Comparison of ENCODE assay signal across 8 cellular contexts in the genomic region with DNA sequence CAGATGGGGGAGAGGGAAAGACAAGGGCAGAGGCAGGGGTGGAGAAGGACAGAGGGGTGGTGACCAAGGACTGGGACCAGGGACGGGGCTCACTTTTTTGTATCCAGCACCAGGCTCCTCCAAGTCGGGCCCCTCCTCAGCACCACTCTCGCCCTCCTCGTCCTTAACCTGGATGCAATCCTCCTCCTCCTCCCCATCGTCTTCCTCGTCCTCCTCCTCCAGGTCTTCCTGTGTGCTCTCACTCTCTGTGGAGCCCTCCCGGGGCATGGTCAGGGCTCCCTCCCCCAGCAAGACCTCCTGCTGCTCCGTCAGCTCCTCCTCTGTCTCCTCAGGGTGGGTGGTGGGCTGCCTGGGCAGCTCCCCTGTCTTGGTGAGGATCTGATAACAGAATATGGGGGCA. TPM values are rescaled to one million over a fixed set of nuclear protein-coding genes. Genes with fewer than 3 reads are reported as not detected.
A peak's percentile ranks its signal among the peaks of the same experiment; 100 is the strongest.
DNase-seq lines count a peak whose midpoint lies in the region; ATAC-seq and TF ChIP-seq lines count a peak whose summit lies in the region.
"Had no signal": no experiment of that assay in that cellular context is flagged by ENCODE, and none has a peak within 500 bp of the region (broad histone marks: within the 10 kb centered on the region; RNA-seq: fewer than 3 reads in every experiment).

No MANE protein-coding gene starts in this region.

- no peak for ATAC-seq in activated naive CD8-positive, alpha-beta T cell treated with anti-CD3 and anti-CD28 coated beads, Interleukin-2, amount 50 U/mL, for 24 hours
- ATAC-seq in foreskin keratinocyte (no peak), HG03442 (IDR thresholded peaks at IDR 0.05; ENCODE audit: unreplicated experiment) (no peak), HG03139 (IDR thresholded peaks at IDR 0.05; ENCODE audit: unreplicated experiment) (no peak)

- peak overlapping the region; percentile 96 for H3K27ac ChIP-seq in foreskin keratinocyte
- peak overlapping the region; percentile 16 for H3K27ac ChIP-seq in tibial artery
- H3K27ac ChIP-seq: C4-2B had no signal

- H3K36me3 Mint-ChIP-seq in activated naive CD8-positive, alpha-beta T cell treated with anti-CD3 and anti-CD28 coated beads for 36 hours = peaks cover 9% of the 10 kb centered on the region
- peaks cover 2% of the 10 kb centered on the region for H3K36me3 Mint-ChIP-seq in activated naive CD8-positive, alpha-beta T cell treated with anti-CD3 and anti-CD28 coated beads, Interleukin-2, amount 50 U/mL, for 24 hours (ENCODE audit: low read depth)

- no peaks in the 10 kb centered on the region for H3K9me3 Mint-ChIP-seq in activated naive CD8-positive, alpha-beta T cell treated with anti-CD3 and anti-CD28 coated beads for 36 hours
- no peaks in the 10 kb centered on the region for H3K9me3 Mint-ChIP-seq in activated naive CD8-positive, alpha-beta T cell treated with anti-CD3 and anti-CD28 coated beads, Interleukin-2, amount 50 U/mL, for 24 hours

- peak overlapping the region; percentile 51 for H3K27ac Mint-ChIP-seq in activated naive CD8-positive, alpha-beta T cell treated with anti-CD3 and anti-CD28 coated beads for 36 hours
- no peak overlapping the region for H3K27ac Mint-ChIP-seq in activated naive CD8-positive, alpha-beta T cell treated with anti-CD3 and anti-CD28 coated beads, Interleukin-2, amount 50 U/mL, for 24 hours

- peaks cover 16% of the 10 kb centered on the region for H3K4me1 ChIP-seq in foreskin keratinocyte
- H3K4me1 ChIP-seq in tibial artery = peaks cover 0 to 10% (median 4%) of the 10 kb centered on the region in 4 donors

- DNase-seq in activated naive CD8-positive, alpha-beta T cell treated with anti-CD3 and anti-CD28 coated beads for 36 hours = no peak
- no peak for DNase-seq in activated naive CD8-positive, alpha-beta T cell treated with anti-CD3 and anti-CD28 coated beads, Interleukin-2, amount 50 U/mL, for 24 hours
- DNase-seq in foreskin keratinocyte (no peak), tibial artery (no peak)

- no peak for TF ChIP-seq CTCF in foreskin keratinocyte (conservative IDR thresholded peaks at IDR 0.05)
- no peak for TF ChIP-seq CTCF in tibial artery (IDR thresholded peaks at IDR 0.05)

- H3K9me3 ChIP-seq in tibial artery = no peaks in the 10 kb centered on the region
- H3K9me3 ChIP-seq: thoracic aorta had no signal

- no peaks in the 10 kb centered on the region for H3K27me3 Mint-ChIP-seq in activated naive CD8-positive, alpha-beta T cell treated with anti-CD3 and anti-CD28 coated beads for 36 hours
- H3K27me3 Mint-ChIP-seq in activated naive CD8-positive, alpha-beta T cell treated with anti-CD3 and anti-CD28 coated beads, Interleukin-2, amount 50 U/mL, for 24 hours = no peaks in the 10 kb centered on the region

- intact Hi-C loops in tibial artery (cut with DNase I; ENCODE audit: low total_unique reads) = no loop called here

- H3K36me3 ChIP-seq in tibial artery = peaks cover 88 to 98% (median 96%) of the 10 kb centered on the region in 3 donors

- H3K4me3 Mint-ChIP-seq in activated naive CD8-positive, alpha-beta T cell treated with anti-CD3 and anti-CD28 coated beads for 36 hours = no peak overlapping the region
- H3K4me3 Mint-ChIP-seq in activated naive CD8-positive, alpha-beta T cell treated with anti-CD3 and anti-CD28 coated beads, Interleukin-2, amount 50 U/mL, for 24 hours = no peak overlapping the region

- H3K27me3 ChIP-seq in foreskin keratinocyte = no peaks in the 10 kb centered on the region
- H3K27me3 ChIP-seq in tibial artery = no peaks in the 10 kb centered on the region

- H3K4me1 Mint-ChIP-seq in activated naive CD8-positive, alpha-beta T cell treated with anti-CD3 and anti-CD28 coated beads for 36 hours = peaks cover 13% of the 10 kb centered on the region
- H3K4me1 Mint-ChIP-seq in activated naive CD8-positive, alpha-beta T cell treated with anti-CD3 and anti-CD28 coated beads, Interleukin-2, amount 50 U/mL, for 24 hours = peaks cover 21% of the 10 kb centered on the region

- no peak overlapping the region for H3K4me3 ChIP-seq in tibial artery
- H3K4me3 ChIP-seq: thoracic aorta had no signal

RNA-seq across cellular contexts. Expression of a gene that starts 16.8 kb away (rescaled TPM):
- 10 to 100 TPM; 30.8 to 31.1 TPM for total RNA-seq in activated naive CD8-positive, alpha-beta T cell treated with anti-CD3 and anti-CD28 coated beads for 36 hours
- 37.7 and 42.5 TPM in 2 replicates for total RNA-seq in foreskin keratinocyte
- 79.4 and 87.6 TPM in 2 replicates for polyA plus RNA-seq in foreskin keratinocyte

RNA-seq across cellular contexts. Expression of a gene that starts 20.8 kb away (rescaled TPM):
- 100 to 1,000 TPM; 103 to 110 TPM for total RNA-seq in activated naive CD8-positive, alpha-beta T cell treated with anti-CD3 and anti-CD28 coated beads for 36 hours
- 56.3 and 56.5 TPM in 2 replicates for total RNA-seq in foreskin keratinocyte
- 55.8 and 60.1 TPM in 2 replicates for polyA plus RNA-seq in foreskin keratinocyte

RNA-seq across cellular contexts. Expression of a gene that starts 36.1 kb away (rescaled TPM):
- 10 to 100 TPM; 18.2 to 18.7 TPM for total RNA-seq in activated naive CD8-positive, alpha-beta T cell treated with anti-CD3 and anti-CD28 coated beads for 36 hours
- 7.7 and 10.9 TPM in 2 replicates for total RNA-seq in foreskin keratinocyte
- 4.4 and 6.7 TPM in 2 replicates for polyA plus RNA-seq in foreskin keratinocyte

RNA-seq across cellular contexts. Expression of a gene that starts 54.4 kb away (rescaled TPM):
- 10 to 100 TPM; 18.5 to 20.1 TPM for total RNA-seq in activated naive CD8-positive, alpha-beta T cell treated with anti-CD3 and anti-CD28 coated beads for 36 hours
- 11.1 and 12.9 TPM in 2 replicates for total RNA-seq in foreskin keratinocyte
- 8.8 and 9.3 TPM in 2 replicates for polyA plus RNA-seq in foreskin keratinocyte
